Comparison of ENCODE assay signal across 8 cellular contexts in genomic region chr2:238723740-238724320, GRCh38.
DNase-seq lines count a peak whose midpoint lies in the region; ATAC-seq and TF ChIP-seq lines count a peak whose summit lies in the region.
"Not testable (repeated sequence)": the region's sequence is repeated elsewhere in the genome, so short reads cannot be mapped to it uniquely, and the experiment has no call there.

No MANE protein-coding gene starts in this region.

- not testable (repeated sequence) for H3K9me3 Mint-ChIP-seq in activated CD4-positive, alpha-beta T cell treated with anti-CD3 and anti-CD28 coated beads for 36 hours (ENCODE audit: low read depth)

- CTCF ChIA-PET in activated CD4-positive, alpha-beta T cell treated with anti-CD3 and anti-CD28 coated beads for 36 hours (lab: Charles Lee) = not testable (repeated sequence)

- TF ChIP-seq CTCF in AG09309 (IDR thresholded peaks at IDR 0.05; ENCODE audit: control insufficient read depth, insufficient read depth, low read depth, low read length, missing control alignments); right atrium auricular region (IDR thresholded peaks at IDR 0.05); vagina (IDR thresholded peaks at IDR 0.05): not testable (repeated sequence)

- not testable (repeated sequence) for H3K27ac Mint-ChIP-seq in activated CD4-positive, alpha-beta T cell treated with anti-CD3 and anti-CD28 coated beads for 36 hours

- DNase-seq in AG09309 (ENCODE audit: low read depth) = peak; percentile 35
- DNase-seq in ELR (ENCODE audit: low read depth) = peak; percentile 44
- DNase-seq in activated CD4-positive, alpha-beta T cell treated with anti-CD3 and anti-CD28 coated beads for 36 hours = peak; percentile 20
- DNase-seq in amniotic epithelial cell (ENCODE audit: low read depth) = peak; percentile 32
- peak; percentile 22 for DNase-seq in fibroblast of peridontal ligament (ENCODE audit: extremely low read depth)
- DNase-seq in right atrium auricular region (ENCODE audit: low spot score) = peak; percentile 21
- DNase-seq in stimulated activated CD4-positive, alpha-beta T cell treated with anti-CD3 and anti-CD28 coated beads, Interleukin-15, amount 100 ng/mL, for 24 hours = peak; percentile 12
- peak in 1 of 2 donors; percentile 56 for DNase-seq in vagina (ENCODE audit: extremely low spot score in 2 of 2)

- POLR2A ChIA-PET in activated CD4-positive, alpha-beta T cell treated with anti-CD3 and anti-CD28 coated beads for 36 hours (lab: Charles Lee) = not testable (repeated sequence)

- peaks cover 18% of the 10 kb centered on the region for H3K27me3 Mint-ChIP-seq in activated CD4-positive, alpha-beta T cell treated with anti-CD3 and anti-CD28 coated beads for 36 hours

- not testable (repeated sequence) for H3K36me3 ChIP-seq in right atrium auricular region, vagina

- intact Hi-C loops in activated CD4-positive, alpha-beta T cell treated with anti-CD3 and anti-CD28 coated beads for 36 hours (cut with DNase I, micrococcal nuclease) = loop anchor here in 1 of 2 experiments (5.0 kb wide), 1 partner anchor 63 kb away; no protein-coding TSS in a partner anchor
- intact Hi-C loops in vagina (cut with DNase I) = not testable (repeated sequence)

- not testable (repeated sequence) for H3K4me3 ChIP-seq in AG09309 (ENCODE audit: control insufficient read depth, low read depth, low read length); right atrium auricular region; vagina

- H3K27ac ChIP-seq in right atrium auricular region = not testable (repeated sequence)
- H3K27ac ChIP-seq in vagina = peak overlapping the region; percentile 68

- H3K9me3 ChIP-seq in right atrium auricular region, vagina: not testable (repeated sequence)

- H3K4me1 ChIP-seq in right atrium auricular region = not testable (repeated sequence)
- H3K4me1 ChIP-seq in vagina = peaks cover 36% of the 10 kb centered on the region

- not testable (repeated sequence) for ATAC-seq in activated CD4-positive, alpha-beta T cell treated with anti-CD3 and anti-CD28 coated beads for 36 hours

- not testable (repeated sequence) for H3K27me3 ChIP-seq in right atrium auricular region, vagina

- not testable (repeated sequence) for H3K36me3 Mint-ChIP-seq in activated CD4-positive, alpha-beta T cell treated with anti-CD3 and anti-CD28 coated beads for 36 hours (ENCODE audit: low read depth)

- H3K4me1 Mint-ChIP-seq in activated CD4-positive, alpha-beta T cell treated with anti-CD3 and anti-CD28 coated beads for 36 hours = not testable (repeated sequence)

- H3K4me3 Mint-ChIP-seq in activated CD4-positive, alpha-beta T cell treated with anti-CD3 and anti-CD28 coated beads for 36 hours = not testable (repeated sequence)

- not testable (repeated sequence) for TF ChIP-seq POLR2A in vagina (IDR thresholded peaks at IDR 0.05)
